Comparison of ENCODE assay signal across 9 cellular contexts in genomic region chr5:10306806-10307205, GRCh38. TPM values are rescaled to one million over a fixed set of nuclear protein-coding genes. Genes with fewer than 3 reads are reported as not detected.
DNase-seq lines count a peak whose midpoint lies in the region; ATAC-seq lines count a peak whose summit lies in the region.
"Had no signal": no experiment of that assay in that cellular context is flagged by ENCODE, and none has a peak within 500 bp of the region (broad histone marks: within the 10 kb centered on the region; RNA-seq: fewer than 3 reads in every experiment).

No MANE protein-coding gene starts in this region.

- H3K4me3 ChIP-seq in iPS-18a (ENCODE audit: low read length) (peak overlapping the region; percentile 91), stomach smooth muscle (ENCODE audit: low read length in 2 of 2) (peak overlapping the region; percentile 83 to 85)
- H3K4me3 ChIP-seq: BLaER1 treated with 17β-estradiol and CSF1 and Interleukin-3, amounts not matched to agents 10 nM and 100 nM had no signal

- H3K27ac ChIP-seq in iPS-18a (ENCODE audit: low read length) (no peak overlapping the region), stomach smooth muscle (ENCODE audit: low read length) (peak overlapping the region; percentile 64)
- H3K27ac ChIP-seq: BLaER1 treated with 17β-estradiol and CSF1 and Interleukin-3, amounts not matched to agents 10 nM and 100 nM had no signal

- peaks cover 23% of the 10 kb centered on the region for H3K27me3 Mint-ChIP-seq in activated T-helper 17 cell treated with anti-CD3 and anti-CD28 coated beads, Interleukin-2, amount 50 U/mL, for 72 hours

- H3K36me3 ChIP-seq in iPS-18a (ENCODE audit: control insufficient read depth, low read depth, low read length) (no peaks in the 10 kb centered on the region), stomach smooth muscle (ENCODE audit: control insufficient read depth in 2 of 2, insufficient read depth in 2 of 2, low read length in 2 of 2) (peaks cover 0 to 2% of the 10 kb centered on the region in 2 donors)
- H3K36me3 ChIP-seq: BLaER1 treated with 17β-estradiol and CSF1 and Interleukin-3, amounts not matched to agents 10 nM and 100 nM had no signal

- DNase-seq in NCI-H1105 treated with DMSO at 0.1 percent for 48 hours (lab: John Stamatoyannopoulos, UW): peak; percentile 15
- DNase-seq in NCI-H1105 (lab: John Stamatoyannopoulos, UW): no peak
- DNase-seq in medulla oblongata (ENCODE audit: extremely low spot score): no peak
- DNase-seq in activated CD4-positive, alpha-beta T cell treated with anti-CD3 and anti-CD28 coated beads for 4 hours: no peak
- no peak for DNase-seq in NCI-H1436 treated with DMSO at 0.1 percent for 48 hours (lab: John Stamatoyannopoulos, UW)

- H3K4me1 Mint-ChIP-seq in activated T-helper 17 cell treated with anti-CD3 and anti-CD28 coated beads, Interleukin-2, amount 50 U/mL, for 72 hours: peaks cover 8% of the 10 kb centered on the region

- H3K9ac ChIP-seq in iPS-18a (ENCODE audit: low read length) (peak overlapping the region; percentile 72), stomach smooth muscle (ENCODE audit: low read length in 2 of 2) (peak overlapping the region; percentile 64 to 79)
- H3K9ac ChIP-seq: BLaER1 treated with 17β-estradiol and CSF1 and Interleukin-3, amounts not matched to agents 10 nM and 100 nM had no signal

- no peak for ATAC-seq in activated T-helper 17 cell treated with anti-CD3 and anti-CD28 coated beads, Interleukin-2, amount 50 U/mL, for 72 hours (replicated peaks)

- peaks cover 16% of the 10 kb centered on the region for H3K27me3 ChIP-seq in iPS-18a (ENCODE audit: control insufficient read depth, insufficient read depth, low read length)
- H3K27me3 ChIP-seq in stomach smooth muscle (ENCODE audit: control insufficient read depth in 1 of 2, insufficient read depth in 2 of 2, low read length in 2 of 2): no peaks in the 10 kb centered on the region

- H3K9me3 ChIP-seq in iPS-18a (ENCODE audit: control insufficient read depth, low read depth, low read length) (no peaks in the 10 kb centered on the region), stomach smooth muscle (ENCODE audit: control insufficient read depth in 2 of 2, low read length in 2 of 2) (no peaks in the 10 kb centered on the region)

- H3K4me1 ChIP-seq in iPS-18a (ENCODE audit: control insufficient read depth, low read depth, low read length): peaks cover 8% of the 10 kb centered on the region
- H3K4me1 ChIP-seq in stomach smooth muscle (ENCODE audit: control insufficient read depth, insufficient read depth, low read length): peaks cover 13% of the 10 kb centered on the region

- no peaks in the 10 kb centered on the region for H3K9me3 Mint-ChIP-seq in activated T-helper 17 cell treated with anti-CD3 and anti-CD28 coated beads, Interleukin-2, amount 50 U/mL, for 72 hours

- H3K4me3 Mint-ChIP-seq in activated T-helper 17 cell treated with anti-CD3 and anti-CD28 coated beads, Interleukin-2, amount 50 U/mL, for 72 hours: peak overlapping the region; percentile 84

- H3K36me3 Mint-ChIP-seq in activated T-helper 17 cell treated with anti-CD3 and anti-CD28 coated beads, Interleukin-2, amount 50 U/mL, for 72 hours (ENCODE audit: low read depth): no peaks in the 10 kb centered on the region

- H3K27ac Mint-ChIP-seq in activated T-helper 17 cell treated with anti-CD3 and anti-CD28 coated beads, Interleukin-2, amount 50 U/mL, for 72 hours: no peak overlapping the region

RNA-seq across cellular contexts. Expression of gene CMBL, which starts 0.9 kb away (rescaled TPM):
- total RNA-seq in activated T-helper 17 cell treated with anti-CD3 and anti-CD28 coated beads, Interleukin-2, amount 50 U/mL, for 72 hours: under 1 TPM; 0.80 to 0.82 TPM

RNA-seq across cellular contexts. Expression of gene MARCHF6, which starts 46.7 kb away (rescaled TPM):
- total RNA-seq in activated T-helper 17 cell treated with anti-CD3 and anti-CD28 coated beads, Interleukin-2, amount 50 U/mL, for 72 hours: 100 to 1,000 TPM in 1 of 2 donors, 10 to 100 TPM in 1; 87.7 to 157 TPM

RNA-seq across cellular contexts. Expression of gene CCT5, which starts 56.7 kb away (rescaled TPM):
- total RNA-seq in activated T-helper 17 cell treated with anti-CD3 and anti-CD28 coated beads, Interleukin-2, amount 50 U/mL, for 72 hours: 100 to 1,000 TPM; 188 to 476 TPM

RNA-seq across cellular contexts. Expression of gene ATPSCKMT, which starts 57.1 kb away (rescaled TPM):
- 10 to 100 TPM; 12.9 to 24.9 TPM for total RNA-seq in activated T-helper 17 cell treated with anti-CD3 and anti-CD28 coated beads, Interleukin-2, amount 50 U/mL, for 72 hours
